In genomic region chr15:44705981-44706380, GRCh38 we compare ENCODE assay signal across 21 cellular contexts. TPM values are rescaled to one million over a fixed set of nuclear protein-coding genes. Genes with fewer than 3 reads are reported as not detected.
"Had no signal": no experiment of that assay in that cellular context is flagged by ENCODE, and none has a peak within 500 bp of the region (broad histone marks: within the 10 kb centered on the region; RNA-seq: fewer than 3 reads in every experiment).

No MANE protein-coding gene starts in this region.

- ATAC-seq: PC-3, Right ventricle myocardium inferior, SK-N-SH treated with all-trans-retinoic acid at 6 μM for 48 hours had no signal

- H3K9me3 ChIP-seq: Peyer's patch, SJCRH30 had no signal

- H3K27me3 ChIP-seq: Peyer's patch, SJCRH30 had no signal

- H3K4me3 ChIP-seq: Peyer's patch, SJCRH30 had no signal

- DNase-seq: IMR-90, Karpas-422, KG1, NCI-H1092 treated with DMSO at 0.1 percent for 48 hours, NCI-H1436, NCI-H187, NCI-H2029, NCI-H2081 treated with DMSO at 0.1 percent for 48 hours, NCI-H2171, NCI-H226, NCI-H446, NCI-H510A, NCI-H524 treated with DMSO at 0.1 percent for 48 hours, NCI-H69, NCI-H774, PC-3, Peyer's patch, SHP77 treated with DMSO at 0.1 percent for 48 hours had no signal

- H3K4me1 ChIP-seq: SJCRH30 had no signal

- H3K36me3 ChIP-seq: Peyer's patch, SJCRH30 had no signal

- H3K27ac ChIP-seq: SJCRH30 had no signal

RNA-seq across cellular contexts. Expression of gene PATL2, which starts 5.1 kb away (rescaled TPM):
- total RNA-seq: IMR-90, SJCRH30 had no signal
